Comparison of ENCODE assay signal across 8 cellular contexts in the genomic region with DNA sequence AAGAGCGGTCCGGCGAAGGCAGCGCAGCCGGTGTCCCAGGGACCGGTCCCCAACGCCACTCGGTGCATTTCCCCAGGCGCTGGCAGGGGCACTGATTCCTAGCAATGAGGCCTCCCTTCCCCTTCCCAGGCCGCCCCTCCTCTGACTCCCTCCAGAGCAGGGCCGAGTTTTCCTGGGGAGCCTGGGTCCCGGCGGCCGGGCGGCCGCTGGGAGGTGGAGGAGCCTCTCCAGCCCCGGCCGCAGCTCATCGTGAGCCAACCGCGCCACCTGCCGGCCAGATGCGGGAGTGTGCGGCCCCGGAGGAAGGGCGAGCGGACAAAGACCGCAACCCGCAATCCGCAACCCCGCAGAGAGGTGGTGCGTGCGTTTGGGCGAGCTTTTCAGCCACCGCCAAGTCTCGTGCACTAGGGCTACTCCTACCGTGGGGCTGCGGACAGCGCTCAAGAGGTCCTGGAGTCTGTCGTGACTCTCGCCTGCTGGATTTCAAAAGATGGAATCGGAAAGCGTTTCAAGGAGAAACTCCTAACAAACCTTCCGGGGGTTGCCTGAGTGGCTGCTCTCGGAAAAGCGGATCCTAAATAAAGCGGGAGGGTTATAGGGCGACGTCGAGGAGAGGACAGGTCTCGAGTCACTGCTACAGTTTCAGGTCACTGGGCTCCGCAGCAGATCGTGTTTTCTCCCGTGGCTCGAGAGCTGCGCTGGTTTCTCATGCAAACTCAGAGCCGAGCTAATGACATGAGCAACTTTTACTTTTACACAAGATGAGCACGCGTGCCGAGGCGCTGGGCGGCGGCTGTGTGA. TPM values are rescaled to one million over a fixed set of nuclear protein-coding genes. Genes with fewer than 3 reads are reported as not detected.
DNase-seq lines count a peak whose midpoint lies in the region; ATAC-seq and TF ChIP-seq lines count a peak whose summit lies in the region.

No MANE protein-coding gene starts in this region.

- no peaks in the 10 kb centered on the region for H3K9me3 Mint-ChIP-seq in activated CD4-positive, alpha-beta T cell treated with anti-CD3 and anti-CD28 coated beads for 36 hours (ENCODE audit: low read depth)

- peaks cover 43% of the 10 kb centered on the region for H3K27me3 Mint-ChIP-seq in activated CD4-positive, alpha-beta T cell treated with anti-CD3 and anti-CD28 coated beads for 36 hours

- peak overlapping the region; percentile 71 for H3K27ac ChIP-seq in colonic mucosa

- H3K4me3 Mint-ChIP-seq in activated CD4-positive, alpha-beta T cell treated with anti-CD3 and anti-CD28 coated beads for 36 hours = peak overlapping the region; percentile 79

- peak overlapping the region; percentile 48 to 87 for H3K9ac ChIP-seq in colonic mucosa (ENCODE audit: low read depth in 2 of 2, low read length in 2 of 2)

- H3K27ac Mint-ChIP-seq in activated CD4-positive, alpha-beta T cell treated with anti-CD3 and anti-CD28 coated beads for 36 hours = peak overlapping the region; percentile 71

- ATAC-seq in GM18907 (IDR thresholded peaks at IDR 0.05; ENCODE audit: unreplicated experiment) (peak; percentile 71), HG03139 (IDR thresholded peaks at IDR 0.05; ENCODE audit: unreplicated experiment) (peak; percentile 47)
- peak; percentile 49 for ATAC-seq in activated CD4-positive, alpha-beta T cell treated with anti-CD3 and anti-CD28 coated beads for 36 hours

- CTCF ChIA-PET in activated CD4-positive, alpha-beta T cell treated with anti-CD3 and anti-CD28 coated beads for 36 hours (lab: Charles Lee) = interaction anchor here (0.6 to 1.9 kb wide), 18 partner anchors 9 to 1125 kb away, joined by 3 to 11 read pairs (median 3); no protein-coding TSS in a partner anchor

- H3K4me1 ChIP-seq in colonic mucosa = no peaks in the 10 kb centered on the region

- TF ChIP-seq CTCF in AG09309 (IDR thresholded peaks at IDR 0.05; ENCODE audit: control insufficient read depth, insufficient read depth, low read depth, low read length, missing control alignments) = peak; percentile 88
- peak; percentile 94 for TF ChIP-seq CTCF in colonic mucosa (IDR thresholded peaks at IDR 0.05)

- peaks cover 2% of the 10 kb centered on the region for H3K36me3 Mint-ChIP-seq in activated CD4-positive, alpha-beta T cell treated with anti-CD3 and anti-CD28 coated beads for 36 hours (ENCODE audit: low read depth)

- no peak for DNase-seq in AG09309 (ENCODE audit: low read depth)
- DNase-seq in NCI-H226 = peak; percentile 81
- peak; percentile 88 for DNase-seq in activated CD4-positive, alpha-beta T cell treated with anti-CD3 and anti-CD28 coated beads for 36 hours
- DNase-seq in colonic mucosa = peak; percentile 91
- peak; percentile 97 for DNase-seq in left kidney (ENCODE audit: low read depth, low spot score)
- peak; percentile 75 for DNase-seq in stimulated activated CD4-positive, alpha-beta T cell treated with anti-CD3 and anti-CD28 coated beads, Interleukin-1b, Interleukin-23, amount 100 ng/mL, for 48 hours

- POLR2A ChIA-PET in activated CD4-positive, alpha-beta T cell treated with anti-CD3 and anti-CD28 coated beads for 36 hours (lab: Charles Lee) = no interaction called here

- peaks cover 28% of the 10 kb centered on the region for H3K4me1 Mint-ChIP-seq in activated CD4-positive, alpha-beta T cell treated with anti-CD3 and anti-CD28 coated beads for 36 hours

- no peaks in the 10 kb centered on the region for H3K36me3 ChIP-seq in colonic mucosa

- no peaks in the 10 kb centered on the region for H3K27me3 ChIP-seq in colonic mucosa

- H3K9me3 ChIP-seq in colonic mucosa = no peaks in the 10 kb centered on the region

- H3K4me3 ChIP-seq in AG09309 (ENCODE audit: control insufficient read depth, low read depth, low read length) (peak overlapping the region; percentile 64), colonic mucosa (peak overlapping the region; percentile 86)

- intact Hi-C loops in activated CD4-positive, alpha-beta T cell treated with anti-CD3 and anti-CD28 coated beads for 36 hours (cut with DNase I, micrococcal nuclease) = loop anchor here (1.0 to 10.0 kb wide), 12 partner anchors 71 to 1837 kb away; a partner anchor contains a TSS
- intact Hi-C loops in colonic mucosa (cut with DNase I) = loop anchor here (2.0 to 10.0 kb wide), 3 partner anchors 141 to 887 kb away; no protein-coding TSS in a partner anchor

RNA-seq across cellular contexts. Expression of a gene that starts 1.5 kb away (rescaled TPM):
- 1 to 10 TPM; 5.9 to 7.2 TPM for total RNA-seq in activated CD4-positive, alpha-beta T cell treated with anti-CD3 and anti-CD28 coated beads for 36 hours
- total RNA-seq in colonic mucosa = 10 to 100 TPM in 1 of 2 donors, 1 to 10 TPM in 1; 8.9 to 17.1 TPM
